25 cellular contexts compared by ENCODE assay signal in genomic region chr15:44317423-44317822, GRCh38.
"Had no signal": no experiment of that assay in that cellular context is flagged by ENCODE, and none has a peak within 500 bp of the region (broad histone marks: within the 10 kb centered on the region; RNA-seq: fewer than 3 reads in every experiment).

No MANE protein-coding gene starts in this region.

- H3K27me3 ChIP-seq: adrenal gland, breast epithelium, hepatocyte, spleen, vagina had no signal

- H3K27me3 Mint-ChIP-seq: activated CD4-positive, alpha-beta memory T cell treated with anti-CD3 and anti-CD28 coated beads for 36 hours; stimulated activated naive CD8-positive, alpha-beta T cell treated with anti-CD3 and anti-CD28 coated beads, Interleukin-15, Interleukin-2, amounts not matched to agents 100 ng/mL and 50 ng/mL, for 24 hours; T-helper 17 cell had no signal

- ATAC-seq: activated naive CD4-positive, alpha-beta T cell treated with anti-CD3 and anti-CD28 coated beads, Interleukin-2, amount 50 U/mL, for 72 hours; left lobe of liver; T-helper 17 cell had no signal

- H3K4me3 ChIP-seq: adrenal gland, breast epithelium, hepatocyte, lung, spleen, vagina had no signal

- H3K4me1 ChIP-seq: breast epithelium, vagina had no signal

- H3K27ac Mint-ChIP-seq: activated CD4-positive, alpha-beta memory T cell treated with anti-CD3 and anti-CD28 coated beads for 36 hours; activated naive CD4-positive, alpha-beta T cell treated with anti-CD3 and anti-CD28 coated beads, Interleukin-2, amount 50 U/mL, for 72 hours; activated T-helper 1 cell treated with anti-CD3 and anti-CD28 coated beads, Interleukin-12 subunit alpha, Interleukin-12 subunit beta, Interleukin-2, Interleukin-4 antibody, amounts not matched to agents 30 ng/mL and 10 ng/mL and 1 ng/mL, durations not matched to agents 14 hours and 24 hours and 36 hours; nephron progenitor cell; stimulated activated naive CD8-positive, alpha-beta T cell treated with anti-CD3 and anti-CD28 coated beads, Interleukin-15, Interleukin-2, amounts not matched to agents 100 ng/mL and 50 ng/mL, for 24 hours; T-helper 17 cell had no signal

- H3K27ac ChIP-seq: breast epithelium, hepatocyte, vagina had no signal

- H3K9me3 ChIP-seq: adrenal gland, breast epithelium, spleen, vagina had no signal

- DNase-seq: activated CD4-positive, alpha-beta memory T cell treated with anti-CD3 and anti-CD28 coated beads for 36 hours; activated CD4-positive, alpha-beta T cell treated with anti-CD3 and anti-CD28 coated beads for 4 hours; activated gamma-delta T cell treated with Interleukin-2 at 50 U/mL for 16 hours; activated T-cell treated with anti-CD3 and anti-CD28 coated beads for 4 hours; adrenal gland; cerebellar nuclear complex; dermis blood vessel endothelial cell; effector memory CD4-positive, alpha-beta T cell; kidney; midbrain; nephron progenitor cell; occipital lobe; posterior cingulate gyrus; spleen; stimulated activated CD8-positive, alpha-beta memory T cell treated with anti-CD3 and anti-CD28 coated beads, Interleukin-4, amount 100 ng/mL, for 48 hours; T-helper 17 cell; trophoblast cell had no signal

- H3K4me1 Mint-ChIP-seq: nephron progenitor cell had no signal

- H3K36me3 Mint-ChIP-seq: activated CD4-positive, alpha-beta memory T cell treated with anti-CD3 and anti-CD28 coated beads for 36 hours had no signal

- H3K36me3 ChIP-seq: adrenal gland, breast epithelium, vagina had no signal

- H3K9me3 Mint-ChIP-seq: activated CD4-positive, alpha-beta memory T cell treated with anti-CD3 and anti-CD28 coated beads for 36 hours; activated T-helper 1 cell treated with anti-CD3 and anti-CD28 coated beads, Interleukin-12 subunit alpha, Interleukin-12 subunit beta, Interleukin-2, Interleukin-4 antibody, amounts not matched to agents 30 ng/mL and 10 ng/mL and 1 ng/mL, durations not matched to agents 14 hours and 24 hours and 36 hours; nephron progenitor cell; stimulated activated naive CD8-positive, alpha-beta T cell treated with anti-CD3 and anti-CD28 coated beads, Interleukin-15, Interleukin-2, amounts not matched to agents 100 ng/mL and 50 ng/mL, for 24 hours had no signal

- H3K4me3 Mint-ChIP-seq: activated CD4-positive, alpha-beta memory T cell treated with anti-CD3 and anti-CD28 coated beads for 36 hours; activated T-helper 1 cell treated with anti-CD3 and anti-CD28 coated beads, Interleukin-12 subunit alpha, Interleukin-12 subunit beta, Interleukin-2, Interleukin-4 antibody, amounts not matched to agents 30 ng/mL and 10 ng/mL and 1 ng/mL, durations not matched to agents 14 hours and 24 hours and 36 hours; nephron progenitor cell; stimulated activated naive CD8-positive, alpha-beta T cell treated with anti-CD3 and anti-CD28 coated beads, Interleukin-15, Interleukin-2, amounts not matched to agents 100 ng/mL and 50 ng/mL, for 24 hours; T-helper 17 cell had no signal
